Comparison of ENCODE assay signal across 12 cellular contexts in genomic region chr10:43905502-43906236, GRCh38.
DNase-seq lines count a peak whose midpoint lies in the region; ATAC-seq and TF ChIP-seq lines count a peak whose summit lies in the region.
"Had no signal": no experiment of that assay in that cellular context is flagged by ENCODE, and none has a peak within 500 bp of the region (broad histone marks: within the 10 kb centered on the region; RNA-seq: fewer than 3 reads in every experiment).

No MANE protein-coding gene starts in this region.

- peak; percentile 64 to 73 for ATAC-seq in left cardiac atrium
- ATAC-seq in sciatic nerve = peak; percentile 69
- ATAC-seq in HG02870 (IDR thresholded peaks at IDR 0.05; ENCODE audit: unreplicated experiment) = no peak
- ATAC-seq in GM21576 (IDR thresholded peaks at IDR 0.05; ENCODE audit: unreplicated experiment) = no peak
- no peak for ATAC-seq in GM18858 (IDR thresholded peaks at IDR 0.05; ENCODE audit: unreplicated experiment)
- ATAC-seq in GM19351 (IDR thresholded peaks at IDR 0.05; ENCODE audit: unreplicated experiment) = no peak
- ATAC-seq: A549, foreskin keratinocyte had no signal

- DNase-seq in AG08396 (ENCODE audit: low spot score) (peak; percentile 59), chondrocyte (ENCODE audit: low spot score) (no peak), left cardiac atrium (peak; percentile 64), sciatic nerve (ENCODE audit: low spot score) (no peak)
- DNase-seq: activated naive CD8-positive, alpha-beta T cell treated with anti-CD3 and anti-CD28 coated beads for 36 hours; foreskin keratinocyte; NCI-H2227 treated with DMSO at 0.1 percent for 48 hours had no signal

- H3K4me1 Mint-ChIP-seq in chondrocyte (ENCODE audit: low read depth) = peaks cover 28% of the 10 kb centered on the region
- H3K4me1 Mint-ChIP-seq: activated naive CD8-positive, alpha-beta T cell treated with anti-CD3 and anti-CD28 coated beads for 36 hours had no signal

- peak overlapping the region; percentile 75 for H3K27ac Mint-ChIP-seq in chondrocyte (ENCODE audit: unreplicated experiment)
- H3K27ac Mint-ChIP-seq: activated naive CD8-positive, alpha-beta T cell treated with anti-CD3 and anti-CD28 coated beads for 36 hours had no signal

- no peaks in the 10 kb centered on the region for H3K36me3 Mint-ChIP-seq in chondrocyte (ENCODE audit: low read depth)
- H3K36me3 Mint-ChIP-seq: activated naive CD8-positive, alpha-beta T cell treated with anti-CD3 and anti-CD28 coated beads for 36 hours had no signal

- TF ChIP-seq CTCF in chondrocyte (IDR thresholded peaks at IDR 0.05) = no peak

- no peak overlapping the region for H3K4me3 Mint-ChIP-seq in chondrocyte (ENCODE audit: unreplicated experiment)
- H3K4me3 Mint-ChIP-seq: activated naive CD8-positive, alpha-beta T cell treated with anti-CD3 and anti-CD28 coated beads for 36 hours had no signal

- H3K27me3 Mint-ChIP-seq in chondrocyte (ENCODE audit: low read depth) = peaks cover 2% of the 10 kb centered on the region
- H3K27me3 Mint-ChIP-seq: activated naive CD8-positive, alpha-beta T cell treated with anti-CD3 and anti-CD28 coated beads for 36 hours had no signal

- intact Hi-C loops in left cardiac atrium (cut with DNase I) = loop anchor here in 1 of 2 donors (10.0 kb wide), 1 partner anchor 211 kb away; no protein-coding TSS in a partner anchor
- intact Hi-C loops in sciatic nerve (cut with DNase I) = no loop called here

- no peaks in the 10 kb centered on the region for H3K9me3 Mint-ChIP-seq in chondrocyte (ENCODE audit: low read depth)
- H3K9me3 Mint-ChIP-seq: activated naive CD8-positive, alpha-beta T cell treated with anti-CD3 and anti-CD28 coated beads for 36 hours had no signal

Comparison
In these comparisons a context has a peak if more than half of its experiments do, and no peak if none do; other contexts are left out.
1. DNase-seq: peak in AG08396 (single experiment) and left cardiac atrium (single experiment); none in chondrocyte (single experiment) and sciatic nerve (single experiment).
2. ATAC-seq: peak in left cardiac atrium (2 of 2) and sciatic nerve (single experiment); none in HG02870 (single experiment), GM21576 (single experiment), GM18858 (single experiment) and GM19351 (single experiment).